ENCODE assay signal across 18 cellular contexts in the genomic region with DNA sequence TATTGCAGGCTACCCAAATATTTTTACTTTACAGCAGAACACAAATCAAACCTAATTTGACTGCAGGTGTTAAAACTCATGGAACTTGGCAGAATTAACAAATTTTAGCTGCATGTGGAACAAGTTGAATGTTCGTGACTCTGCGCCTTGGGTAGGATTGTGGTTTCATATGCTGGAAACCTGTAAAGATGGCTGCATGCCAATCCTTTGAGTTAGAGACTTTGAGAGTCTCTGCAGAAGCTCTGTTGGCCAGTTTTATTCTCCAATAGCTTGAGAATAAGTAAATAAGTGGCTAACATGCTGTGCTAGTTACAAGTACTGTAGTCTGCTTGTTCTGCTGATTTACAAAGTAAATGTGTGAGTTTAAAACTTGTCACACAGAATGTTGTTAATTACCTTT.
DNase-seq lines count a peak whose midpoint lies in the region; ATAC-seq and TF ChIP-seq lines count a peak whose summit lies in the region.
"Had no signal": no experiment of that assay in that cellular context is flagged by ENCODE, and none has a peak within 500 bp of the region (broad histone marks: within the 10 kb centered on the region; RNA-seq: fewer than 3 reads in every experiment).

No MANE protein-coding gene starts in this region.

- POLR2A ChIA-PET in activated CD8-positive, alpha-beta T cell treated with anti-CD3 and anti-CD28 coated beads for 36 hours (lab: Charles Lee): no interaction called here

- H3K4me3 ChIP-seq in mesenchymal stem cell (ENCODE audit: insufficient read depth in 1 of 2, low read depth in 1 of 2, low read length in 2 of 2): no peak overlapping the region
- H3K4me3 ChIP-seq: GM23248, upper lobe of left lung had no signal

- 67% methylated on average over 2 of the region's 2 CpGs for WGBS in mesenchymal stem cell

- ATAC-seq in HG03521 (IDR thresholded peaks at IDR 0.05; ENCODE audit: unreplicated experiment) (peak; percentile 62), GM21360 (IDR thresholded peaks at IDR 0.05; ENCODE audit: unreplicated experiment) (no peak)
- no peak for ATAC-seq in activated CD8-positive, alpha-beta T cell treated with anti-CD3 and anti-CD28 coated beads for 36 hours
- ATAC-seq: left ventricle myocardium superior had no signal

- H4K91ac ChIP-seq in mesenchymal stem cell (ENCODE audit: low read length): no peak overlapping the region

- no peak overlapping the region for H2BK12ac ChIP-seq in mesenchymal stem cell (ENCODE audit: low read length in 2 of 2)

- H3K18ac ChIP-seq in mesenchymal stem cell (ENCODE audit: low read depth in 1 of 2, low read length in 2 of 2): no peak overlapping the region

- H3K27me3 Mint-ChIP-seq in activated CD4-positive, alpha-beta T cell treated with anti-CD3 and anti-CD28 coated beads, Interleukin-2, amount 10 ng/mL, durations not matched to agents 24 days and 14 days: peaks cover 6% of the 10 kb centered on the region
- peaks cover 1% of the 10 kb centered on the region for H3K27me3 Mint-ChIP-seq in activated CD8-positive, alpha-beta T cell treated with anti-CD3 and anti-CD28 coated beads for 36 hours
- H3K27me3 Mint-ChIP-seq in nephron progenitor cell (ENCODE audit: low read depth, poor library complexity): peaks cover 7% of the 10 kb centered on the region
- H3K27me3 Mint-ChIP-seq: activated T-cell treated with anti-CD3 and anti-CD28 coated beads, Interleukin-2, amount 50 U/mL, for 24 hours had no signal

- H2AK5ac ChIP-seq in mesenchymal stem cell (ENCODE audit: low read length, severe bottlenecking): no peak overlapping the region

- H3K4me2 ChIP-seq in mesenchymal stem cell (ENCODE audit: low read length, poor library complexity, severe bottlenecking): peak overlapping the region; percentile 43

- H2AFZ ChIP-seq in mesenchymal stem cell (ENCODE audit: low read depth, low read length): no peak overlapping the region
- H2AFZ ChIP-seq: GM23248 had no signal

- H3K27me3 ChIP-seq in mesenchymal stem cell (ENCODE audit: control insufficient read depth in 1 of 2, insufficient read depth in 1 of 2, low read length in 2 of 2): no peaks in the 10 kb centered on the region
- H3K27me3 ChIP-seq: upper lobe of left lung had no signal

- H2BK15ac ChIP-seq in mesenchymal stem cell (ENCODE audit: low read depth, poor library complexity, severe bottlenecking): no peak overlapping the region

- no peaks in the 10 kb centered on the region for H3K36me3 Mint-ChIP-seq in activated CD4-positive, alpha-beta T cell treated with anti-CD3 and anti-CD28 coated beads, Interleukin-2, amount 10 ng/mL, durations not matched to agents 24 days and 14 days (ENCODE audit: low read depth)
- no peaks in the 10 kb centered on the region for H3K36me3 Mint-ChIP-seq in activated CD8-positive, alpha-beta T cell treated with anti-CD3 and anti-CD28 coated beads for 36 hours (ENCODE audit: low read depth)
- H3K36me3 Mint-ChIP-seq in nephron progenitor cell (ENCODE audit: low read depth): no peaks in the 10 kb centered on the region
- H3K36me3 Mint-ChIP-seq: naive thymus-derived CD8-positive, alpha-beta T cell had no signal

- intact Hi-C loops in activated CD4-positive, alpha-beta T cell treated with anti-CD3 and anti-CD28 coated beads, Interleukin-2, amount 10 ng/mL, durations not matched to agents 24 days and 14 days (cut with micrococcal nuclease): no loop called here
- intact Hi-C loops in activated CD8-positive, alpha-beta T cell treated with anti-CD3 and anti-CD28 coated beads for 36 hours (cut with micrococcal nuclease): no loop called here

- H3K4me3 Mint-ChIP-seq in activated CD4-positive, alpha-beta T cell treated with anti-CD3 and anti-CD28 coated beads, Interleukin-2, amount 10 ng/mL, durations not matched to agents 24 days and 14 days: no peak overlapping the region
- H3K4me3 Mint-ChIP-seq in activated CD8-positive, alpha-beta T cell treated with anti-CD3 and anti-CD28 coated beads for 36 hours: no peak overlapping the region
- no peak overlapping the region for H3K4me3 Mint-ChIP-seq in nephron progenitor cell
- H3K4me3 Mint-ChIP-seq: activated T-cell treated with anti-CD3 and anti-CD28 coated beads, Interleukin-2, amount 50 U/mL, for 24 hours had no signal

- DNase-seq in activated CD4-positive, alpha-beta T cell treated with anti-CD3 and anti-CD28 coated beads, Interleukin-2, amount 10 ng/mL, durations not matched to agents 24 days and 14 days: peak; percentile 69
- DNase-seq in activated CD4-positive, alpha-beta T cell treated with anti-CD3 and anti-CD28 coated beads, Interleukin-2, amount 50 U/mL, for 1 hour: no peak
- peak; percentile 18 for DNase-seq in activated CD8-positive, alpha-beta T cell treated with anti-CD3 and anti-CD28 coated beads for 36 hours
- DNase-seq in mesenchymal stem cell (peak; percentile 71), NK-92 (lab: John Stamatoyannopoulos, UW; ENCODE audit: unreplicated experiment) (no peak), nephron progenitor cell (no peak)
- DNase-seq: activated T-cell treated with anti-CD3 and anti-CD28 coated beads, Interleukin-2, amount 50 U/mL, for 24 hours; GM23248; hypothalamus; left ventricle myocardium superior; NCI-H524 treated with DMSO at 0.1 percent for 48 hours; SHP77; stimulated activated CD4-positive, alpha-beta T cell treated with anti-CD3 and anti-CD28 coated beads, Interleukin-2, amount 100 ng/mL, for 24 hours; upper lobe of left lung had no signal

- no peak for TF ChIP-seq CTCF in activated CD8-positive, alpha-beta T cell treated with anti-CD3 and anti-CD28 coated beads for 36 hours (IDR thresholded peaks at IDR 0.05)
- TF ChIP-seq CTCF in nephron progenitor cell (IDR thresholded peaks at IDR 0.05): no peak

- H3K9me3 Mint-ChIP-seq in activated CD4-positive, alpha-beta T cell treated with anti-CD3 and anti-CD28 coated beads, Interleukin-2, amount 10 ng/mL, durations not matched to agents 24 days and 14 days: peaks cover 4% of the 10 kb centered on the region
- no peaks in the 10 kb centered on the region for H3K9me3 Mint-ChIP-seq in activated CD8-positive, alpha-beta T cell treated with anti-CD3 and anti-CD28 coated beads for 36 hours
- no peaks in the 10 kb centered on the region for H3K9me3 Mint-ChIP-seq in nephron progenitor cell
- H3K9me3 Mint-ChIP-seq: activated T-cell treated with anti-CD3 and anti-CD28 coated beads, Interleukin-2, amount 50 U/mL, for 24 hours; naive thymus-derived CD8-positive, alpha-beta T cell had no signal

- H4K8ac ChIP-seq in mesenchymal stem cell (ENCODE audit: low read length): no peak overlapping the region

- peaks cover 4% of the 10 kb centered on the region for H3K4me1 Mint-ChIP-seq in activated CD4-positive, alpha-beta T cell treated with anti-CD3 and anti-CD28 coated beads, Interleukin-2, amount 10 ng/mL, durations not matched to agents 24 days and 14 days
- H3K4me1 Mint-ChIP-seq in activated CD8-positive, alpha-beta T cell treated with anti-CD3 and anti-CD28 coated beads for 36 hours (ENCODE audit: low read depth): peaks cover 11% of the 10 kb centered on the region
- H3K4me1 Mint-ChIP-seq in nephron progenitor cell: no peaks in the 10 kb centered on the region

- H3K27ac ChIP-seq in mesenchymal stem cell (ENCODE audit: low read length, poor library complexity, severe bottlenecking): peak overlapping the region; percentile 98
- H3K27ac ChIP-seq: GM23248, upper lobe of left lung, VCaP had no signal

- H3K14ac ChIP-seq in mesenchymal stem cell (ENCODE audit: low read length in 2 of 2): no peak overlapping the region

- no peaks in the 10 kb centered on the region for H3K9me3 ChIP-seq in mesenchymal stem cell (ENCODE audit: control insufficient read depth, low read length)
- H3K9me3 ChIP-seq: upper lobe of left lung had no signal

- H3K4ac ChIP-seq in mesenchymal stem cell (ENCODE audit: low read depth in 1 of 2, low read length in 2 of 2): no peak overlapping the region

- peaks cover 1% of the 10 kb centered on the region for H3K4me1 ChIP-seq in mesenchymal stem cell (ENCODE audit: control insufficient read depth, insufficient read depth, low read depth, low read length)
- H3K4me1 ChIP-seq: upper lobe of left lung had no signal

- H2BK5ac ChIP-seq in mesenchymal stem cell (ENCODE audit: low read depth, low read length, poor library complexity, severe bottlenecking): peak overlapping the region; percentile 89

- CTCF ChIA-PET in activated CD8-positive, alpha-beta T cell treated with anti-CD3 and anti-CD28 coated beads for 36 hours (lab: Charles Lee): no interaction called here

- no peaks in the 10 kb centered on the region for H3K79me1 ChIP-seq in mesenchymal stem cell (replicated peaks; ENCODE audit: low read length, poor library complexity, severe bottlenecking)

- no peak overlapping the region for H3K27ac Mint-ChIP-seq in activated CD4-positive, alpha-beta T cell treated with anti-CD3 and anti-CD28 coated beads, Interleukin-2, amount 10 ng/mL, durations not matched to agents 24 days and 14 days
- no peak overlapping the region for H3K27ac Mint-ChIP-seq in activated CD8-positive, alpha-beta T cell treated with anti-CD3 and anti-CD28 coated beads for 36 hours
- no peak overlapping the region for H3K27ac Mint-ChIP-seq in nephron progenitor cell
- H3K27ac Mint-ChIP-seq: activated T-cell treated with anti-CD3 and anti-CD28 coated beads, Interleukin-2, amount 50 U/mL, for 24 hours; naive thymus-derived CD8-positive, alpha-beta T cell had no signal

- H3K23ac ChIP-seq in mesenchymal stem cell (ENCODE audit: low read length in 2 of 2): no peak overlapping the region

- H3K9ac ChIP-seq in mesenchymal stem cell (ENCODE audit: low read length): no peak overlapping the region
- H3K9ac ChIP-seq: GM23248 had no signal

- H3K36me3 ChIP-seq in mesenchymal stem cell (ENCODE audit: control insufficient read depth in 1 of 2, insufficient read depth in 2 of 2, low read depth in 1 of 2, low read length in 2 of 2): no peaks in the 10 kb centered on the region
- H3K36me3 ChIP-seq: upper lobe of left lung had no signal

- no peak overlapping the region for H2BK120ac ChIP-seq in mesenchymal stem cell (ENCODE audit: low read depth, low read length)

Comparison
In these comparisons a context has a peak if more than half of its experiments do, and no peak if none do; other contexts are left out.
1. DNase-seq: peak in activated CD4-positive, alpha-beta T cell treated with anti-CD3 and anti-CD28 coated beads, Interleukin-2, amount 10 ng/mL, durations not matched to agents 24 days and 14 days (single experiment), activated CD8-positive, alpha-beta T cell treated with anti-CD3 and anti-CD28 coated beads for 36 hours (single experiment) and mesenchymal stem cell (single experiment); none in activated CD4-positive, alpha-beta T cell treated with anti-CD3 and anti-CD28 coated beads, Interleukin-2, amount 50 U/mL, for 1 hour (single experiment), NK-92 (single experiment) and nephron progenitor cell (single experiment).